ENCODE assay signal across 23 cellular contexts in genomic region chr7:106049139-106049725, GRCh38.
"Had no signal": no experiment of that assay in that cellular context is flagged by ENCODE, and none has a peak within 500 bp of the region (broad histone marks: within the 10 kb centered on the region; RNA-seq: fewer than 3 reads in every experiment).

No MANE protein-coding gene starts in this region.

- H3K4me3 ChIP-seq: adrenal gland, cardiac muscle cell, colonic mucosa, spleen, uterus had no signal

- FAIRE-seq: frontal cortex had no signal

- ATAC-seq: natural killer cell treated with Interleukin-12 subunit alpha and Interleukin-12 subunit beta and Interleukin-15 and Interleukin-18, amount 100 ng/mL, for 72 hours; stimulated activated naive CD8-positive, alpha-beta T cell treated with anti-CD3 and anti-CD28 coated beads, Interleukin-15, amount 100 ng/mL, for 72 hours had no signal

- H3K27me3 ChIP-seq: adrenal gland, cardiac muscle cell, colonic mucosa, spleen, uterus had no signal

- H3K36me3 ChIP-seq: adrenal gland, cardiac muscle cell, colonic mucosa, spleen, uterus, WERI-Rb-1 had no signal

- H3K9me3 ChIP-seq: adrenal gland, colonic mucosa, spleen, uterus had no signal

- H3K4me1 ChIP-seq: colonic mucosa, uterus had no signal

- H3K27ac ChIP-seq: cardiac muscle cell, colonic mucosa, spleen, uterus, WERI-Rb-1 had no signal

- DNase-seq: activated CD4-positive, alpha-beta memory T cell treated with anti-CD3 and anti-CD28 coated beads for 36 hours; activated CD4-positive, alpha-beta T cell treated with anti-CD3 and anti-CD28 coated beads, Interleukin-2, amount 10 ng/mL, durations not matched to agents 24 days and 14 days; activated CD4-positive, CD25-positive, alpha-beta regulatory T cell treated with anti-CD3 and anti-CD28 coated beads, Interleukin-2, amount 50 U/mL, for 72 hours; activated CD8-positive, alpha-beta memory T cell treated with anti-CD3 and anti-CD28 coated beads, Interleukin-2, amount 50 U/mL, for 4 hours; activated effector memory CD4-positive, alpha-beta T cell treated with anti-CD3 and anti-CD28 coated beads, Interleukin-2, amount 50 U/mL, for 16 hours; activated naive CD4-positive, alpha-beta T cell treated with anti-CD3 and anti-CD28 coated beads for 36 hours; activated naive CD8-positive, alpha-beta T cell treated with anti-CD3 and anti-CD28 coated beads for 36 hours; activated T-cell treated with anti-CD3 and anti-CD28 coated beads, Interleukin-2, amount 50 U/mL, for 1 hour; aorta; cerebellar nuclear complex; colonic mucosa; effector CD8-positive, alpha-beta T cell; hippocampal formation; spleen; stimulated activated CD4-positive, alpha-beta T cell treated with anti-CD3 and anti-CD28 coated beads, Interleukin-2, amount 100 ng/mL, for 48 hours; stimulated activated naive CD8-positive, alpha-beta T cell treated with anti-CD3 and anti-CD28 coated beads, Interleukin-15, amount 100 ng/mL, for 72 hours; T-helper 9 cell had no signal
